In the genomic region with DNA sequence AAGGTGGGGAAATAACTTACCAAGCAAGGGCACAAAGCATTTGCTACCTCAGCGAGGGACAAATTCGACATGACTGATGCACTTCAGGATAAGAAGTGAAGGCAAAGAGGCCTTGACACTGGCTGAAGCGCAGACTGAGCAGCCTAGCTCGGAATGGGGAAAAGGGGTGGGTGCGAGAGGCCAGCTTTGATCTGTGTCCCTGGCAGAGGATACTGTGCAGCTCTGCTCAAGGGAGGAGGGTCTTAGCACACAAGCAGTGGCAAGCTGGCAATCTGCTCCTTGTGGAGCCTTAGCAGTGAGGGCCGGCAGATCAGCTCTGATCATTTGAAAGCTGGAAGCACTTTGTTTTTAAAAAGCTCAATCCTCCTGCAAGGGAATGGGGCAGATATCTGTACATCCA, we compare ENCODE assay signal across 13 cellular contexts.
A peak's percentile ranks its signal among the peaks of the same experiment; 100 is the strongest.
DNase-seq lines count a peak whose midpoint lies in the region; ATAC-seq and TF ChIP-seq lines count a peak whose summit lies in the region.
"Had no signal": no experiment of that assay in that cellular context is flagged by ENCODE, and none has a peak within 500 bp of the region (broad histone marks: within the 10 kb centered on the region; RNA-seq: fewer than 3 reads in every experiment).

No MANE protein-coding gene starts in this region.

- peaks cover 20% of the 10 kb centered on the region for H3K4me1 ChIP-seq in mammary epithelial cell (ENCODE audit: insufficient read depth, low read length)

- H3K4me1 Mint-ChIP-seq in nephron progenitor cell: peaks cover 87% of the 10 kb centered on the region

- H3K27ac ChIP-seq in mammary epithelial cell (ENCODE audit: insufficient read depth, low read depth, low read length): no peak overlapping the region

- in situ Hi-C loops in mammary epithelial cell (cut with MboI; ENCODE audit: low sequenced_read_pairs in 2 of 2): no loop called here

- H3K36me3 ChIP-seq in mammary epithelial cell (ENCODE audit: insufficient read depth, low read length): no peaks in the 10 kb centered on the region

- 27% methylated on average over 6 of the region's 6 CpGs for WGBS in mammary epithelial cell (ENCODE audit: low coverage, missing lambda C conversion rate)

- TF ChIP-seq CTCF in mammary epithelial cell (conservative IDR thresholded peaks at IDR 0.05 in 1 of 2, IDR thresholded peaks at IDR 0.05 in 1 of 2; ENCODE audit: extremely low read depth in 1 of 2, insufficient read depth in 1 of 2, low read depth in 1 of 2, low read length in 2 of 2): no peak
- no peak for TF ChIP-seq CTCF in nephron progenitor cell (IDR thresholded peaks at IDR 0.05)

- no peaks in the 10 kb centered on the region for H3K27me3 ChIP-seq in mammary epithelial cell (ENCODE audit: insufficient read depth, low read length)

- H3K9ac ChIP-seq in mammary epithelial cell (ENCODE audit: insufficient read depth, low read length): no peak overlapping the region

- no TSS peak for BruUV-seq in mammary epithelial cell (replicated peaks; lab: Mats Ljungman, UMichigan)

- H3K4me2 ChIP-seq in mammary epithelial cell (ENCODE audit: insufficient read depth, low read depth, low read length): no peak overlapping the region

- H2AFZ ChIP-seq in mammary epithelial cell (ENCODE audit: low read depth, low read length): peak overlapping the region; percentile 33

- no peaks in the 10 kb centered on the region for H3K9me3 Mint-ChIP-seq in nephron progenitor cell

- H3K27ac Mint-ChIP-seq in nephron progenitor cell: peak overlapping the region; percentile 68

- intact Hi-C loops in Right ventricle myocardium inferior (cut with DNase I): no loop called here
- intact Hi-C loops in left cardiac atrium (cut with DNase I): no loop called here
- intact Hi-C loops in mammary epithelial cell (cut with micrococcal nuclease): no loop called here

- DNase-seq in Right ventricle myocardium inferior (ENCODE audit: missing footprints) (peak; percentile 53), left cardiac atrium (no peak), mammary epithelial cell (no peak), nephron progenitor cell (no peak), NCI-H1092 treated with DMSO at 0.1 percent for 48 hours (lab: John Stamatoyannopoulos, UW) (no peak), NCI-H2029 treated with DMSO at 0.1 percent for 48 hours (lab: John Stamatoyannopoulos, UW) (no peak)
- DNase-seq: DND-41, KG1, NCI-H1048, NCI-H2081 treated with DMSO at 0.1 percent for 48 hours, NCI-H345, SIG-M5 had no signal

- H4K20me1 ChIP-seq in mammary epithelial cell (ENCODE audit: insufficient read depth, low read length): no peaks in the 10 kb centered on the region

- CTCF ChIA-PET in mammary epithelial cell (lab: Charles Lee; ENCODE audit: low non-redundant PET): interaction anchor here (0.8 kb wide), 1 partner anchor 89 kb away, joined by 3 read pairs; no protein-coding TSS in a partner anchor

- H3K36me3 Mint-ChIP-seq in nephron progenitor cell (ENCODE audit: low read depth): no peaks in the 10 kb centered on the region

- H3K9me3 ChIP-seq in mammary epithelial cell (replicated peaks; ENCODE audit: insufficient read depth, low read length): no peaks in the 10 kb centered on the region

- H3K79me2 ChIP-seq in mammary epithelial cell (ENCODE audit: insufficient read depth, low read length): no peaks in the 10 kb centered on the region

- ATAC-seq in Right ventricle myocardium inferior (no peak), left cardiac atrium (no peak), GM19467 (IDR thresholded peaks at IDR 0.05; ENCODE audit: unreplicated experiment) (no peak)

- dilution Hi-C loops in mammary epithelial cell (cut with HindIII; ENCODE audit: low sequenced_read_pairs): no loop called here

- H3K4me3 Mint-ChIP-seq in nephron progenitor cell: no peak overlapping the region

- H3K27me3 Mint-ChIP-seq in nephron progenitor cell (ENCODE audit: low read depth, poor library complexity): peaks cover 6% of the 10 kb centered on the region

- H3K4me3 ChIP-seq in mammary epithelial cell (replicated peaks in 1 of 3; ENCODE audit: insufficient read depth in 1 of 3, low read depth in 2 of 3, low read length in 3 of 3): no peak overlapping the region
